ENCODE assay signal across 8 cellular contexts in genomic region chr9:116737137-116737546, GRCh38. TPM values are rescaled to one million over a fixed set of nuclear protein-coding genes. Genes with fewer than 3 reads are reported as not detected.
DNase-seq lines count a peak whose midpoint lies in the region; ATAC-seq and TF ChIP-seq lines count a peak whose summit lies in the region.

No MANE protein-coding gene starts in this region.

- no peaks in the 10 kb centered on the region for H3K9me3 ChIP-seq in Karpas-422 (ENCODE audit: low read length)
- no peaks in the 10 kb centered on the region for H3K9me3 ChIP-seq in upper lobe of right lung

- H3K4me3 ChIP-seq in Karpas-422 (ENCODE audit: low read length) (peak overlapping the region; percentile 50; the same call in 1 of the 2 replicates), upper lobe of right lung (no peak overlapping the region)

- TF ChIP-seq CTCF in foreskin keratinocyte (conservative IDR thresholded peaks at IDR 0.05) (peak; percentile 94), omental fat pad (IDR thresholded peaks at IDR 0.05) (no peak), upper lobe of right lung (IDR thresholded peaks at IDR 0.05) (peak; percentile 89)

- H4K20me1 ChIP-seq in Karpas-422 (ENCODE audit: insufficient read depth, low read depth, low read length) = no peaks in the 10 kb centered on the region

- ATAC-seq in GM21360 (IDR thresholded peaks at IDR 0.05; ENCODE audit: unreplicated experiment) (peak; percentile 67), foreskin keratinocyte (peak; percentile 87), omental fat pad (ENCODE audit: low FRiP score) (peak; percentile 72), upper lobe of right lung (peak; percentile 86)

- H3K4me1 ChIP-seq in Karpas-422 (ENCODE audit: low read length) (peaks cover 33% of the 10 kb centered on the region), foreskin keratinocyte (no peaks in the 10 kb centered on the region), upper lobe of right lung (no peaks in the 10 kb centered on the region)

- peak overlapping the region; percentile 62 for H3K4me2 ChIP-seq in Karpas-422 (ENCODE audit: low read depth, low read length, poor library complexity, severe bottlenecking)

- H3K36me3 ChIP-seq in Karpas-422 (ENCODE audit: insufficient read depth, low read length) = no peaks in the 10 kb centered on the region
- no peaks in the 10 kb centered on the region for H3K36me3 ChIP-seq in upper lobe of right lung

- intact Hi-C loops in upper lobe of right lung (cut with DNase I) = loop anchor here (10.0 kb wide), 1 partner anchor 118 kb away; no protein-coding TSS in a partner anchor

- no peaks in the 10 kb centered on the region for H3K79me2 ChIP-seq in Karpas-422 (ENCODE audit: low read length)

- no peaks in the 10 kb centered on the region for H3K9me2 ChIP-seq in Karpas-422 (replicated peaks; ENCODE audit: insufficient read depth, low read length)

- peak; percentile 45 for DNase-seq in CMK (ENCODE audit: low read depth)
- peak; percentile 95 for DNase-seq in Karpas-422
- peak; percentile 77 to 82 for DNase-seq in activated T-cell treated with anti-CD3 and anti-CD28 coated beads, Interleukin-2, amount 50 U/mL, for 48 hours
- peak; percentile 37 to 57 for DNase-seq in foreskin keratinocyte
- DNase-seq in omental fat pad (ENCODE audit: low spot score) = peak; percentile 72
- peak; percentile 88 for DNase-seq in upper lobe of right lung

- peak overlapping the region; percentile 78; the same call in 1 of the 2 replicates for H2AFZ ChIP-seq in Karpas-422 (ENCODE audit: low read length)

- no peaks in the 10 kb centered on the region for H3K27me3 ChIP-seq in Karpas-422 (ENCODE audit: low read length)
- no peaks in the 10 kb centered on the region for H3K27me3 ChIP-seq in foreskin keratinocyte
- H3K27me3 ChIP-seq in upper lobe of right lung = no peaks in the 10 kb centered on the region

- no peak overlapping the region for H3K27ac ChIP-seq in Karpas-422 (ENCODE audit: low read length)
- no peak overlapping the region for H3K27ac ChIP-seq in foreskin keratinocyte
- H3K27ac ChIP-seq in upper lobe of right lung = no peak overlapping the region

- H3K9ac ChIP-seq in Karpas-422 (ENCODE audit: low read length) = peak overlapping the region; percentile 57

TF ChIP-seq in PFSK-1, 5 proteins besides CTCF, POLR2A, EP300 and RAD21:
- TF ChIP-seq FOXP2 (optimal IDR thresholded peaks at IDR 0.05; ENCODE audit: borderline replicate concordance, extremely low read depth, extremely low read length, insufficient read depth) (peak; percentile 51), TAF1 (IDR thresholded peaks at IDR 0.05; ENCODE audit: borderline replicate concordance, insufficient read depth, low read length) (no peak)

RNA-seq across cellular contexts. Expression of gene TRIM32, which starts 50.0 kb away (rescaled TPM):
- total RNA-seq in Karpas-422 (2014; rRNA removed; shearing (Covaris generic); ENCODE audit: low replicate concordance) = 20.7 and 23.9 TPM in 2 replicates
- 5.8 TPM for polyA plus RNA-seq in PFSK-1 (2012; ENCODE audit: insufficient read length, low read depth)
- total RNA-seq in foreskin keratinocyte = 21.3 and 24.6 TPM in 2 replicates
- polyA plus RNA-seq in foreskin keratinocyte = 9.0 and 10.0 TPM in 2 replicates
- 10 to 100 TPM in 3 of 4 donors, 1 to 10 TPM in 1; 9.5 to 22.4 (median 15.5) TPM for total RNA-seq in omental fat pad
- 21.2 TPM for total RNA-seq in upper lobe of right lung

Comparison
In these comparisons a context has a peak if more than half of its experiments do, and no peak if none do; other contexts are left out.
1. DNase-seq: peak in every context shown above with its lines; median percentile 95 in Karpas-422; 88 in upper lobe of right lung; 80 in activated T-cell treated with anti-CD3 and anti-CD28 coated beads, Interleukin-2, amount 50 U/mL, for 48 hours; 72 in omental fat pad; 47 in foreskin keratinocyte; 45 in CMK.
2. CTCF ChIP-seq: peak in foreskin keratinocyte (single experiment) and upper lobe of right lung (single experiment); none in omental fat pad (0 of 3).
3. Peak in every context shown above with its lines, with median percentiles within 50 percentile points of each other: ATAC-seq.